8 cellular contexts compared by ENCODE assay signal in genomic region chr1:77538956-77539509, GRCh38.
DNase-seq lines count a peak whose midpoint lies in the region; ATAC-seq, FAIRE-seq and TF ChIP-seq lines count a peak whose summit lies in the region.

No MANE protein-coding gene starts in this region.

- H3K9me3 ChIP-seq in SK-N-SH: no peaks in the 10 kb centered on the region
- no peaks in the 10 kb centered on the region for H3K9me3 ChIP-seq in BE2C

- H3K9me3 Mint-ChIP-seq in activated T-helper 17 cell treated with anti-CD3 and anti-CD28 coated beads, Interleukin-2, amount 50 U/mL, for 72 hours: no peaks in the 10 kb centered on the region

- peak overlapping the region; percentile 74 for H3K9ac ChIP-seq in SK-N-SH

- H4K20me1 ChIP-seq in SK-N-SH (ENCODE audit: insufficient read depth): no peaks in the 10 kb centered on the region

- H3K27ac Mint-ChIP-seq in activated T-helper 17 cell treated with anti-CD3 and anti-CD28 coated beads, Interleukin-2, amount 50 U/mL, for 72 hours: no peak overlapping the region

- DNase-seq in GM19239 (ENCODE audit: insufficient read length, low spot score) (peak; percentile 28), SK-N-SH (no peak), kidney epithelial cell (ENCODE audit: low read depth) (peak; percentile 85), BE2C (no peak), HPDE6-E6E7 (ENCODE audit: extremely low spot score) (no peak)
- no peak for DNase-seq in activated T-cell treated with anti-CD3 and anti-CD28 coated beads, Interleukin-2, amount 50 U/mL, for 1 hour

- H3K4me2 ChIP-seq in SK-N-SH: peak overlapping the region; percentile 68

- POLR2A ChIA-PET in SK-N-SH (lab: Yijun Ruan, JAX): interaction anchor here (1.1 to 1.2 kb wide), 2 partner anchors 144 to 440 kb away, joined by 4 to 7 read pairs; partner anchors contain the start of gene FUBP1

- no peaks in the 10 kb centered on the region for H3K9me2 ChIP-seq in SK-N-SH

- H3K4me1 ChIP-seq in SK-N-SH (ENCODE audit: control insufficient read depth in 1 of 2, insufficient read depth in 2 of 2, low read depth in 1 of 2, low read length in 1 of 2): peaks cover 13 to 69% of the 10 kb centered on the region in 2 experiments
- H3K4me1 ChIP-seq in BE2C: no peaks in the 10 kb centered on the region

- ATAC-seq in HG03097 (IDR thresholded peaks at IDR 0.05; ENCODE audit: low FRiP score, unreplicated experiment): peak; percentile 73
- ATAC-seq in activated T-helper 17 cell treated with anti-CD3 and anti-CD28 coated beads, Interleukin-2, amount 50 U/mL, for 72 hours (replicated peaks): no peak

- H3K36me3 Mint-ChIP-seq in activated T-helper 17 cell treated with anti-CD3 and anti-CD28 coated beads, Interleukin-2, amount 50 U/mL, for 72 hours (ENCODE audit: low read depth): no peaks in the 10 kb centered on the region

- TF ChIP-seq CTCF in SK-N-SH (IDR thresholded peaks at IDR 0.05) (no peak), kidney epithelial cell (IDR thresholded peaks at IDR 0.05; ENCODE audit: insufficient read depth, low read length, poor library complexity, severe bottlenecking) (no peak), BE2C (IDR thresholded peaks at IDR 0.05; ENCODE audit: low read depth, low read length) (no peak)

- no peaks in the 10 kb centered on the region for H3K36me3 ChIP-seq in SK-N-SH (replicated peaks in 1 of 2; ENCODE audit: control insufficient read depth in 1 of 2, insufficient read depth in 2 of 2, low read length in 1 of 2)
- H3K36me3 ChIP-seq in kidney epithelial cell (ENCODE audit: control insufficient read depth, insufficient read depth, low read length): no peaks in the 10 kb centered on the region
- no peaks in the 10 kb centered on the region for H3K36me3 ChIP-seq in BE2C

- H3K27me3 ChIP-seq in SK-N-SH (ENCODE audit: insufficient read depth): no peaks in the 10 kb centered on the region
- no peaks in the 10 kb centered on the region for H3K27me3 ChIP-seq in kidney epithelial cell (ENCODE audit: control insufficient read depth, insufficient read depth, low read length)
- H3K27me3 ChIP-seq in BE2C: no peaks in the 10 kb centered on the region

- no peaks in the 10 kb centered on the region for H3K27me3 Mint-ChIP-seq in activated T-helper 17 cell treated with anti-CD3 and anti-CD28 coated beads, Interleukin-2, amount 50 U/mL, for 72 hours

- H3F3A ChIP-seq in SK-N-SH (replicated peaks; ENCODE audit: insufficient read depth): peaks cover 55% of the 10 kb centered on the region

- peak; percentile 84 for FAIRE-seq in GM19239 (lab: Jason Lieb, UNC)

- no peaks in the 10 kb centered on the region for H3K4me1 Mint-ChIP-seq in activated T-helper 17 cell treated with anti-CD3 and anti-CD28 coated beads, Interleukin-2, amount 50 U/mL, for 72 hours

- WGBS in SK-N-SH (ENCODE audit: low lambda C conversion rate): 30% methylated on average over 7 of the region's 7 CpGs

- CTCF ChIA-PET in SK-N-SH (lab: Yijun Ruan, JAX): interaction anchor here (0.7 to 1.3 kb wide), 4 partner anchors 12 to 260 kb away, joined by 3 to 5 read pairs (median 4); no protein-coding TSS in a partner anchor

- no peaks in the 10 kb centered on the region for H3K79me2 ChIP-seq in SK-N-SH (ENCODE audit: insufficient read depth)

- no peak overlapping the region for H3K4me3 Mint-ChIP-seq in activated T-helper 17 cell treated with anti-CD3 and anti-CD28 coated beads, Interleukin-2, amount 50 U/mL, for 72 hours

- no peak for TF ChIP-seq RAD21 in SK-N-SH (IDR thresholded peaks at IDR 0.05; ENCODE audit: low read length)

- no peak overlapping the region for H3K4me3 ChIP-seq in SK-N-SH (ENCODE audit: low read depth in 2 of 2, low read length in 1 of 2)
- H3K4me3 ChIP-seq in kidney epithelial cell (ENCODE audit: low read depth, low read length): no peak overlapping the region
- H3K4me3 ChIP-seq in BE2C (ENCODE audit: low read depth, low read length): no peak overlapping the region

- H2AFZ ChIP-seq in SK-N-SH (ENCODE audit: low read depth): peak overlapping the region; percentile 66; the same call in 1 of the 2 replicates

- TF ChIP-seq EP300 in SK-N-SH (IDR thresholded peaks at IDR 0.05; ENCODE audit: borderline replicate concordance in 1 of 2, low read depth in 1 of 2, low read length in 1 of 2): peak in 1 of 2 experiments; percentile 56; a peak in 1 of 4 replicates

- peak overlapping the region; percentile 82 to 93 for H3K27ac ChIP-seq in SK-N-SH (ENCODE audit: low read depth in 2 of 2, low read length in 1 of 2)

TF ChIP-seq in SK-N-SH, 30 proteins besides CTCF, POLR2A, EP300 and RAD21 (continues in another document):
- TF ChIP-seq YY1 (IDR thresholded peaks at IDR 0.05; ENCODE audit: low read depth): peak; percentile 70; the same call in 1 of the 2 replicates
- no peak for TF ChIP-seq SMC3 (IDR thresholded peaks at IDR 0.05; ENCODE audit: low read depth, low read length)
- no peak for TF ChIP-seq USF1 (IDR thresholded peaks at IDR 0.05; ENCODE audit: borderline replicate concordance, low read depth)
- peak; percentile 71; the same call in 1 of the 2 replicates for TF ChIP-seq FOSL2 (IDR thresholded peaks at IDR 0.05; ENCODE audit: borderline replicate concordance, low read depth)
- TF ChIP-seq TCF12 (IDR thresholded peaks at IDR 0.05): peak; percentile 52; the same call in 1 of the 2 replicates
- TF ChIP-seq ZBTB33 (IDR thresholded peaks at IDR 0.05; ENCODE audit: borderline replicate concordance, low read depth): no peak
- TF ChIP-seq RFX5 (IDR thresholded peaks at IDR 0.05; ENCODE audit: low read length): no peak
- TF ChIP-seq MEF2A (IDR thresholded peaks at IDR 0.05; ENCODE audit: borderline replicate concordance, low read depth): no peak
- no peak for TF ChIP-seq TAF1 (IDR thresholded peaks at IDR 0.05; ENCODE audit: borderline replicate concordance, low read depth, low read length)
- no peak for TF ChIP-seq RCOR1 (IDR thresholded peaks at IDR 0.05; ENCODE audit: low read length)
- TF ChIP-seq MXI1 (IDR thresholded peaks at IDR 0.05; ENCODE audit: low read depth, low read length): no peak
- TF ChIP-seq CHD2 (IDR thresholded peaks at IDR 0.05; ENCODE audit: low read length, partially characterized antibody): no peak
- no peak for TF ChIP-seq GABPA (IDR thresholded peaks at IDR 0.05; ENCODE audit: low read depth)
- TF ChIP-seq MAX (IDR thresholded peaks at IDR 0.05; ENCODE audit: low read depth): peak; percentile 79
- no peak for TF ChIP-seq IRF3 (IDR thresholded peaks at IDR 0.05; ENCODE audit: low read depth, low read length)
- peak; percentile 8; the same call in 1 of the 2 replicates for TF ChIP-seq PBX3 (IDR thresholded peaks at IDR 0.05)
- no peak for TF ChIP-seq GATA2 (CRISPR knock-in tag; IDR thresholded peaks at IDR 0.05)
- 0 out of 2 replicates have a peak, but pooled peaks have one; percentile 55 for TF ChIP-seq NFIC (IDR thresholded peaks at IDR 0.05; ENCODE audit: borderline replicate concordance)
- TF ChIP-seq JUND (IDR thresholded peaks at IDR 0.05): peak; percentile 74

Comparison
In these comparisons a context has a peak if more than half of its experiments do, and no peak if none do; other contexts are left out.
1. DNase-seq: peak in GM19239 (single experiment) and kidney epithelial cell (single experiment); none in SK-N-SH (single experiment), BE2C (single experiment), activated T-cell treated with anti-CD3 and anti-CD28 coated beads, Interleukin-2, amount 50 U/mL, for 1 hour (single experiment) and HPDE6-E6E7 (single experiment).